18 cellular contexts compared by ENCODE assay signal in genomic region chr5:2128696-2129340, GRCh38.
DNase-seq lines count a peak whose midpoint lies in the region; ATAC-seq and TF ChIP-seq lines count a peak whose summit lies in the region.
"Had no signal": no experiment of that assay in that cellular context is flagged by ENCODE, and none has a peak within 500 bp of the region (broad histone marks: within the 10 kb centered on the region; RNA-seq: fewer than 3 reads in every experiment).

No MANE protein-coding gene starts in this region.

- no peaks in the 10 kb centered on the region for H3K9me3 ChIP-seq in left ventricle myocardium inferior (replicated peaks)
- H3K9me3 ChIP-seq in tibial nerve, result no peaks in the 10 kb centered on the region
- H3K9me3 ChIP-seq: A549 had no signal

- H3K4me1 ChIP-seq in left ventricle myocardium inferior (peaks cover 5% of the 10 kb centered on the region), tibial nerve (no peaks in the 10 kb centered on the region)
- H3K4me1 ChIP-seq: A549 had no signal

- H3K27me3 Mint-ChIP-seq in nephron progenitor cell (ENCODE audit: low read depth, poor library complexity) (peaks cover 18% of the 10 kb centered on the region), type B pancreatic cell (peaks cover 35% of the 10 kb centered on the region)

- 69 to 74% methylated on average over 21 of the region's 21 CpGs for WGBS in tibial nerve, 2 donors

- no peak for TF ChIP-seq POLR2A in tibial nerve (IDR thresholded peaks at IDR 0.05)

- ATAC-seq in left cardiac atrium (no peak), HG03571 (IDR thresholded peaks at IDR 0.05; ENCODE audit: unreplicated experiment) (no peak)
- ATAC-seq: A549; CD8-positive, alpha-beta T cell; Right ventricle myocardium inferior had no signal

- DNase-seq in left ventricle myocardium inferior (no peak), left cardiac atrium (no peak), NCI-H524 treated with DMSO at 0.1 percent for 48 hours (lab: John Stamatoyannopoulos, UW) (peak; percentile 19), nephron progenitor cell (no peak), type B pancreatic cell (ENCODE audit: extremely low spot score, unreplicated experiment) (no peak), tibial nerve (ENCODE audit: low spot score in 2 of 2) (no peak)
- no peak for DNase-seq in activated CD4-positive, alpha-beta T cell treated with anti-CD3 and anti-CD28 coated beads, Interleukin-2, amount 50 U/mL, for 48 hours
- DNase-seq: Calu3; GF-D8; H7; NCI-H1092 treated with DMSO at 0.1 percent for 48 hours; NCI-H2107; NCI-H69; NK-92 treated with Interleukin-12 subunit alpha and Interleukin-12 subunit beta, amount 100 ng/mL, for 24 hours had no signal

- H3K4me1 Mint-ChIP-seq in nephron progenitor cell, result peaks cover 59% of the 10 kb centered on the region
- H3K4me1 Mint-ChIP-seq in type B pancreatic cell (ENCODE audit: unreplicated experiment), result peaks cover 19% of the 10 kb centered on the region

- H3K36me3 Mint-ChIP-seq in nephron progenitor cell (ENCODE audit: low read depth) (no peaks in the 10 kb centered on the region), type B pancreatic cell (no peaks in the 10 kb centered on the region)
- H3K36me3 Mint-ChIP-seq: CD8-positive, alpha-beta T cell had no signal

- H3K4me3 Mint-ChIP-seq in nephron progenitor cell (no peak overlapping the region), type B pancreatic cell (peak overlapping the region; percentile 40)
- H3K4me3 Mint-ChIP-seq: CD8-positive, alpha-beta T cell had no signal

- H3K27me3 ChIP-seq in left ventricle myocardium inferior (ENCODE audit: low read depth), result peaks cover 76% of the 10 kb centered on the region
- no peaks in the 10 kb centered on the region for H3K27me3 ChIP-seq in tibial nerve

- H3K9me3 Mint-ChIP-seq in nephron progenitor cell (no peaks in the 10 kb centered on the region), type B pancreatic cell (no peaks in the 10 kb centered on the region)
- H3K9me3 Mint-ChIP-seq: CD8-positive, alpha-beta T cell had no signal

- no peak for TF ChIP-seq CTCF in left ventricle myocardium inferior (IDR thresholded peaks at IDR 0.05; ENCODE audit: borderline replicate concordance)
- no peak for TF ChIP-seq CTCF in nephron progenitor cell (IDR thresholded peaks at IDR 0.05)
- no peak for TF ChIP-seq CTCF in type B pancreatic cell (conservative IDR thresholded peaks at IDR 0.05)
- no peak for TF ChIP-seq CTCF in tibial nerve (IDR thresholded peaks at IDR 0.05)

- H3K27ac Mint-ChIP-seq in nephron progenitor cell (peak overlapping the region; percentile 21), type B pancreatic cell (no peak overlapping the region)
- H3K27ac Mint-ChIP-seq: CD8-positive, alpha-beta T cell had no signal

- H3K27ac ChIP-seq in left ventricle myocardium inferior (replicated peaks), result no peak overlapping the region
- H3K27ac ChIP-seq in tibial nerve, result no peak overlapping the region
- H3K27ac ChIP-seq: A549 had no signal

- H3K36me3 ChIP-seq in left ventricle myocardium inferior (no peaks in the 10 kb centered on the region), tibial nerve (no peaks in the 10 kb centered on the region)

- no peak for TF ChIP-seq EP300 in tibial nerve (IDR thresholded peaks at IDR 0.05)

- H3K4me3 ChIP-seq in left ventricle myocardium inferior, result peak overlapping the region; percentile 23
- H3K4me3 ChIP-seq in tibial nerve, result no peak overlapping the region
- H3K4me3 ChIP-seq: A549 had no signal

- intact Hi-C loops in left ventricle myocardium inferior (cut with micrococcal nuclease) (no loop called here), left cardiac atrium (cut with DNase I) (no loop called here)
